In the genomic region with DNA sequence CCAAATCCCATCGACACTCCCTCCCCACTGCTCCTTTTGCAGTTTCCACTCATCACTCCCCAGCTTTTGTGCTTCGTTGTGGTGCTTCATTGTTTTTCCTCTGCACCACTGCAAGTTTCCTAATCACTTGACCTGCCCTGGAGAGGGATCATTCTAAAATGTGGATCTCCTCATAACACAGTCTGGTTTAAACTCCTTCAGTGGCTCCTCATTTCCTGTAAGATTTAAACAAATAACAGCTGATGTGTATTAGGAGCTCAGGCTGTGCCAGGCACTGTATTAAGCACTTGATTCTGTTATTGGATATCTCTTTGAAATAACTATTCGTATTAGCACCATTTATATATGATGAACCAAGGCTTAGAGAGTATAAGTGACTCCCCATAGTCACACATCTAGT, we compare ENCODE assay signal across 24 cellular contexts.
"Had no signal": no experiment of that assay in that cellular context is flagged by ENCODE, and none has a peak within 500 bp of the region (broad histone marks: within the 10 kb centered on the region; RNA-seq: fewer than 3 reads in every experiment).

No MANE protein-coding gene starts in this region.

- ATAC-seq: activated CD4-positive, alpha-beta T cell treated with anti-CD3 and anti-CD28 coated beads for 36 hours; activated T-cell treated with anti-CD3 and anti-CD28 coated beads, Interleukin-2, amount 50 U/mL, for 4 hours; effector memory CD8-positive, alpha-beta T cell; foreskin keratinocyte; left lobe of liver; naive thymus-derived CD8-positive, alpha-beta T cell; sciatic nerve; stimulated activated naive B cell treated with anti-CD40 and anti-IgM and Interleukin-4, amounts not matched to agents 10 μg/mL and 1 μg/mL and 100 μg/mL, for 72 hours; T-helper 17 cell had no signal

- H3K27ac ChIP-seq: adrenal gland, ascending aorta, brain microvascular endothelial cell, esophagus squamous epithelium, foreskin keratinocyte, transverse colon had no signal

- H3K27me3 ChIP-seq: adrenal gland, ascending aorta, brain microvascular endothelial cell, esophagus squamous epithelium, transverse colon had no signal

- H3K4me3 ChIP-seq: adrenal gland, ascending aorta, esophagus squamous epithelium, lung, transverse colon had no signal

- H3K36me3 ChIP-seq: adrenal gland, ascending aorta, brain microvascular endothelial cell, esophagus squamous epithelium, transverse colon had no signal

- H3K4me1 ChIP-seq: adrenal gland, ascending aorta, esophagus squamous epithelium, foreskin keratinocyte, transverse colon had no signal

- DNase-seq: activated B cell treated with CpG ODN at 0.5 μM for 24 hours; activated CD4-positive, alpha-beta T cell treated with anti-CD3 and anti-CD28 coated beads for 36 hours; activated CD4-positive, alpha-beta T cell treated with anti-CD3 and anti-CD28 coated beads, Interleukin-2, amount 50 U/mL, for 4 hours; activated CD8-positive, alpha-beta memory T cell treated with anti-CD3 and anti-CD28 coated beads for 24 hours; activated CD8-positive, alpha-beta memory T cell treated with anti-CD3 and anti-CD28 coated beads, Interleukin-2, amount 50 U/mL, for 48 hours; activated naive CD4-positive, alpha-beta T cell; activated T-cell treated with anti-CD3 and anti-CD28 coated beads, Interleukin-2, amount 50 U/mL, for 4 hours; adrenal gland; brain microvascular endothelial cell; caudate nucleus; dermis blood vessel endothelial cell; effector memory CD8-positive, alpha-beta T cell; esophagus squamous epithelium; foreskin keratinocyte; naive thymus-derived CD8-positive, alpha-beta T cell; small intestine; stimulated activated CD4-positive, alpha-beta T cell treated with anti-CD3 and anti-CD28 coated beads, Interleukin-15, amount 100 ng/mL, for 24 hours; stimulated activated naive B cell treated with anti-CD40 and anti-IgM and Interleukin-4, amounts not matched to agents 10 μg/mL and 1 μg/mL and 100 μg/mL, for 72 hours; T-helper 17 cell; transverse colon had no signal

- H3K9me3 ChIP-seq: adrenal gland, ascending aorta, esophagus squamous epithelium, transverse colon had no signal
